In the genomic region with DNA sequence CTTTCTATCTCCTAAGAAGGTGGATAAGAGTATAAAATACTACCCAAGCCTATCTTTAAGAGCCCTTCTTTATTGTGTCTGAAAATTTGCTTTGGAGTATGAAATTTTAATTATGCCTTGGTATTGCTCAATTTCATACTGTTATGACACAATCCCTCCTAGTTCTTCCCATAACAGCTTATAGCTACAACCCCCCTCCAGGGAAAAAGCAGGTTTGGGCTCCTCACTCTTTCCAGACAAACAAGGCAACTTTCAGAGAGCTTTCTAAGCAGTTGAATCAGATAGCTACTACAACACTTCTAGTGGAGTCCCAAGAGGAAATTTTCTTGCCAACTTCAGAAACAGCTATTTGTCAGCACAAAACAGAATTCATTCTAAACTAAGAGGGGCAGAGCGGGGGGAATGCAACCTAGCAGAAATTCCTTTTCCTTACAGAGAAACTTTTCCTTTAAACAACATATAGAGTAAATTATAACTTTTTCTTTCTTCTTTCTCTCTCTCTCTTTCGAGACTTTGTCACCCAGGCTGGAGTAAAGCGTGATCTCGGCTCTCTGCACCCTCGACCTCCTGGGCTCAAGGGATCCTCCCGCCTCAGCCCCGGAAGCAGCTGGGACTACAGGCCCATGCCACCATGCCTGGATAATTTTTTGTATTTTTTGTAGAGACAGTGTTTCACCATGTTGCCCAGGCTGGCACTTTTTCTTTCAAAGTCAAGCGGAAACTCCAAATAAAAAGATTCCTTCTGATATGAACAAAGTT, we compare ENCODE assay signal across 2 cellular contexts.
TF ChIP-seq lines count a peak whose summit lies in the region.

No MANE protein-coding gene starts in this region.

TF ChIP-seq in IMR-90, 13 proteins besides CTCF, POLR2A, EP300 and RAD21 (continued from another document):
- TF ChIP-seq, protein P1, sequence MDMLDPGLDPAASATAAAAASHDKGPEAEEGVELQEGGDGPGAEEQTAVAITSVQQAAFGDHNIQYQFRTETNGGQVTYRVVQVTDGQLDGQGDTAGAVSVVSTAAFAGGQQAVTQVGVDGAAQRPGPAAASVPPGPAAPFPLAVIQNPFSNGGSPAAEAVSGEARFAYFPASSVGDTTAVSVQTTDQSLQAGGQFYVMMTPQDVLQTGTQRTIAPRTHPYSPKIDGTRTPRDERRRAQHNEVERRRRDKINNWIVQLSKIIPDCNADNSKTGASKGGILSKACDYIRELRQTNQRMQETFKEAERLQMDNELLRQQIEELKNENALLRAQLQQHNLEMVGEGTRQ (IDR thresholded peaks at IDR 0.05; ENCODE audit: low read depth, low read length) = no peak
- no peak for TF ChIP-seq RFX5 (IDR thresholded peaks at IDR 0.05; ENCODE audit: low read depth, low read length)
- no peak for TF ChIP-seq BHLHE40 (IDR thresholded peaks at IDR 0.05; ENCODE audit: low read depth, low read length)
- no peak for TF ChIP-seq MAZ (IDR thresholded peaks at IDR 0.05; ENCODE audit: borderline replicate concordance, low read depth, low read length)
- TF ChIP-seq FOS (IDR thresholded peaks at IDR 0.05; ENCODE audit: low read depth, low read length) = no peak
- TF ChIP-seq CEBPB (IDR thresholded peaks at IDR 0.05; ENCODE audit: low read depth, low read length) = peak; percentile 97
- no peak for TF ChIP-seq NFE2L2 (IDR thresholded peaks at IDR 0.05; ENCODE audit: low read depth, low read length)

TF ChIP-seq in GM12891, 5 proteins besides CTCF, POLR2A, EP300 and RAD21 (continued from another document):
- TF ChIP-seq SPI1 (IDR thresholded peaks at IDR 0.05; ENCODE audit: low read depth, low read length) = no peak
